17 cellular contexts compared by ENCODE assay signal in the genomic region with DNA sequence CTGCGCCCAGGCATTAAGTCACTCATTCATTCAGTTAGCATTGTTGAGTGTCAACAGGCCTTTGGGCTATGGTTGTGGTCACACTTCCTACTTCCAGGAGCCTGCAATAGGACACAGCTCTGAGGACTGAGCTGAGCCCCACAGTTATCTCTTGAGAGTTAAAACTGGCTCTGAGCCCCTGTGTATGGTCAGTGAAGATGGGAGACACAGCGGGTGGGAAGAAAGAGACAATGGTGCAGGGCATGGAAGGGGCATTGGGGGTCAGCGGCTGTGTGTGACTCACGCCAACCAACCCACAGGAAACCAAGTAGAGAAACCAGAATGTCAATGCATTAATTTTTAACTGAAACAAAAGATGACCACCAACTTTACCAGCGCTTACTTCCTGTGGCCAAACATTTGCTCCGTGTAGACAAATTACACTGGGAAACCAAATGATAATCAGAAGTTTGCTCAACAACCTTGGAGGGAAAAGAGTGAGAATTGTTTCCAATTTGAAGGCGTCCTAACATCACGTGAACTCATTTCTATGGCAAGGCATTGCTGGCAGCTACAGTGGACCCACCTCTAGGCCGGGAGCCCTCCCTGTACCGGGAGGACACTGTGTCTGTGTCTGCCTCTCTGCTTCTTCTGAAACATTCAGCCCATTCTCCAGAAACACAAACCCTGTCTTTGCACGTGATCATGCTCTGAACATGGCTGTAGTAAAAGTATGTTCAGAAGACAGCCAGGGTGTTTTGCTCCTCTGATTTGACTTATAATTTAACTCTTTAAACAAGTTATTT.
DNase-seq lines count a peak whose midpoint lies in the region; ATAC-seq, FAIRE-seq and TF ChIP-seq lines count a peak whose summit lies in the region.
"Had no signal": no experiment of that assay in that cellular context is flagged by ENCODE, and none has a peak within 500 bp of the region (broad histone marks: within the 10 kb centered on the region; RNA-seq: fewer than 3 reads in every experiment).

No MANE protein-coding gene starts in this region.

- H4K20me1 ChIP-seq in osteoblast (ENCODE audit: insufficient read depth, low read length): no peaks in the 10 kb centered on the region

- H3K4me2 ChIP-seq in osteoblast (ENCODE audit: insufficient read depth, low read length): no peak overlapping the region
- H3K4me2 ChIP-seq: A549 had no signal

- no peaks in the 10 kb centered on the region for H3K4me1 ChIP-seq in osteoblast (ENCODE audit: insufficient read depth, low read length)
- H3K4me1 ChIP-seq in BE2C: no peaks in the 10 kb centered on the region
- H3K4me1 ChIP-seq: A549 had no signal

- no peak overlapping the region for H3K27ac ChIP-seq in osteoblast (ENCODE audit: low read depth, low read length)
- H3K27ac ChIP-seq: A549, parathyroid adenoma had no signal

- ATAC-seq in HG02938 (IDR thresholded peaks at IDR 0.05; ENCODE audit: unreplicated experiment) (peak; percentile 71), GM21367 (IDR thresholded peaks at IDR 0.05; ENCODE audit: unreplicated experiment) (no peak)
- ATAC-seq: A549, HepG2 had no signal

- TF ChIP-seq CTCF in osteoblast (IDR thresholded peaks at IDR 0.05; ENCODE audit: extremely low read depth, low read depth, low read length) (no peak), BE2C (IDR thresholded peaks at IDR 0.05; ENCODE audit: low read depth, low read length) (no peak)

- peak; percentile 95 for FAIRE-seq in RCC 7860 (lab: Jason Lieb, UNC)
- FAIRE-seq: A549, endometrium, HepG2 had no signal

- peaks cover 53% of the 10 kb centered on the region for H3K4me1 Mint-ChIP-seq in activated CD4-positive, alpha-beta T cell treated with anti-CD3 and anti-CD28 coated beads, Interleukin-2, amount 10 ng/mL, durations not matched to agents 7 days and 5 days
- H3K4me1 Mint-ChIP-seq in activated CD4-positive, alpha-beta T cell treated with anti-CD3 and anti-CD28 coated beads, Interleukin-2, amount 10 ng/mL, durations not matched to agents 24 days and 14 days: peaks cover 51% of the 10 kb centered on the region

- H3K27me3 ChIP-seq in osteoblast (ENCODE audit: insufficient read depth, low read length): no peaks in the 10 kb centered on the region
- no peaks in the 10 kb centered on the region for H3K27me3 ChIP-seq in BE2C

- POLR2A ChIA-PET in activated CD4-positive, alpha-beta T cell treated with anti-CD3 and anti-CD28 coated beads, Interleukin-2, amount 10 ng/mL, durations not matched to agents 7 days and 5 days (lab: Charles Lee): no interaction called here

- H2AFZ ChIP-seq in osteoblast (ENCODE audit: low read length): peak overlapping the region; percentile 1
- H2AFZ ChIP-seq: parathyroid adenoma had no signal

- H3K9me3 ChIP-seq in osteoblast (ENCODE audit: low read depth, low read length) (no peaks in the 10 kb centered on the region), BE2C (no peaks in the 10 kb centered on the region)
- H3K9me3 ChIP-seq: A549 had no signal

- H3K36me3 ChIP-seq in osteoblast (ENCODE audit: insufficient read depth, low read length) (no peaks in the 10 kb centered on the region), BE2C (no peaks in the 10 kb centered on the region)

- no peaks in the 10 kb centered on the region for H3K79me2 ChIP-seq in osteoblast (ENCODE audit: insufficient read depth, low read length)

- CTCF ChIA-PET in activated CD4-positive, alpha-beta T cell treated with anti-CD3 and anti-CD28 coated beads, Interleukin-2, amount 10 ng/mL, durations not matched to agents 7 days and 5 days (lab: Charles Lee): interaction anchor here (1.4 to 1.5 kb wide), 2 partner anchors 11 to 14 kb away, joined by 3 to 6 read pairs; no protein-coding TSS in a partner anchor

- no peak overlapping the region for H3K4me3 Mint-ChIP-seq in activated CD4-positive, alpha-beta T cell treated with anti-CD3 and anti-CD28 coated beads, Interleukin-2, amount 10 ng/mL, durations not matched to agents 7 days and 5 days
- H3K4me3 Mint-ChIP-seq in activated CD4-positive, alpha-beta T cell treated with anti-CD3 and anti-CD28 coated beads, Interleukin-2, amount 10 ng/mL, durations not matched to agents 24 days and 14 days: no peak overlapping the region

- DNase-seq in activated CD4-positive, alpha-beta T cell treated with anti-CD3 and anti-CD28 coated beads, Interleukin-2, amount 10 ng/mL, durations not matched to agents 7 days and 5 days: no peak
- no peak for DNase-seq in activated CD4-positive, alpha-beta T cell treated with anti-CD3 and anti-CD28 coated beads, Interleukin-2, amount 10 ng/mL, durations not matched to agents 24 days and 14 days
- DNase-seq in RCC 7860 (ENCODE audit: low spot score): peak; percentile 84
- DNase-seq in osteoblast (ENCODE audit: insufficient read length, low spot score, missing footprints): no peak
- DNase-seq in BE2C: no peak
- no peak for DNase-seq in germinal center (ENCODE audit: low spot score)
- DNase-seq: anterior cingulate cortex; NCI-H2081; stimulated activated CD4-positive, alpha-beta T cell treated with anti-CD3 and anti-CD28 coated beads, Interleukin-4, amount 100 ng/mL, for 4 hours; T-helper 1 cell had no signal

- peaks cover 27% of the 10 kb centered on the region for H3K9me3 Mint-ChIP-seq in activated CD4-positive, alpha-beta T cell treated with anti-CD3 and anti-CD28 coated beads, Interleukin-2, amount 10 ng/mL, durations not matched to agents 7 days and 5 days
- peaks cover 26% of the 10 kb centered on the region for H3K9me3 Mint-ChIP-seq in activated CD4-positive, alpha-beta T cell treated with anti-CD3 and anti-CD28 coated beads, Interleukin-2, amount 10 ng/mL, durations not matched to agents 24 days and 14 days

- peaks cover 37% of the 10 kb centered on the region for H3K36me3 Mint-ChIP-seq in activated CD4-positive, alpha-beta T cell treated with anti-CD3 and anti-CD28 coated beads, Interleukin-2, amount 10 ng/mL, durations not matched to agents 7 days and 5 days (ENCODE audit: low read depth)
- H3K36me3 Mint-ChIP-seq in activated CD4-positive, alpha-beta T cell treated with anti-CD3 and anti-CD28 coated beads, Interleukin-2, amount 10 ng/mL, durations not matched to agents 24 days and 14 days (ENCODE audit: low read depth): peaks cover 8% of the 10 kb centered on the region

- H3K27ac Mint-ChIP-seq in activated CD4-positive, alpha-beta T cell treated with anti-CD3 and anti-CD28 coated beads, Interleukin-2, amount 10 ng/mL, durations not matched to agents 7 days and 5 days: peak overlapping the region; percentile 43
- H3K27ac Mint-ChIP-seq in activated CD4-positive, alpha-beta T cell treated with anti-CD3 and anti-CD28 coated beads, Interleukin-2, amount 10 ng/mL, durations not matched to agents 24 days and 14 days: no peak overlapping the region

- H3K4me3 ChIP-seq in osteoblast (ENCODE audit: insufficient read depth, low read length): no peak overlapping the region
- H3K4me3 ChIP-seq in BE2C (ENCODE audit: low read depth, low read length): no peak overlapping the region
- H3K4me3 ChIP-seq: A549, lung had no signal

- intact Hi-C loops in activated CD4-positive, alpha-beta T cell treated with anti-CD3 and anti-CD28 coated beads, Interleukin-2, amount 10 ng/mL, durations not matched to agents 24 days and 14 days (cut with micrococcal nuclease): loop anchor here (10.0 kb wide), 1 partner anchor 1035 kb away; no protein-coding TSS in a partner anchor

- H3K27me3 Mint-ChIP-seq in activated CD4-positive, alpha-beta T cell treated with anti-CD3 and anti-CD28 coated beads, Interleukin-2, amount 10 ng/mL, durations not matched to agents 7 days and 5 days: no peaks in the 10 kb centered on the region
- no peaks in the 10 kb centered on the region for H3K27me3 Mint-ChIP-seq in activated CD4-positive, alpha-beta T cell treated with anti-CD3 and anti-CD28 coated beads, Interleukin-2, amount 10 ng/mL, durations not matched to agents 24 days and 14 days
